ENCODE assay signal across 18 cellular contexts in the genomic region with DNA sequence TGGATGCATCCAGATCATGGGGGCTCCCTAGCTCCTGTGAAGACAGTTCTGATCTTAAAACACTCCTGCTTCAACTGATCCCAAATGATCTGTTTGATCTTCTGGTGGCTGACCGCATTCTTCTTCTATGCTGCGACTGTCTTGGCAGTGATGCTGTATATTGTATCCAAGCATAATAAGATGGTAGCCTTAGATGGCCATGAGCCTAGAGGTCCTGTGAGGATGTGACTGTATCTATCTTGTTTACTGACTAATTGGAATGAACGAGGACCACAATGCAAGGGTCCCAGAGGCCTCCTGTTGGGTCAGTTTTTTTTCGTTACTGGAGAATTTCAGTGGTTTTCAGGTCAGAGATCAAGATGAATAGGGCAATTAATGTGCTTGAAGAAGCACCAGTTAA. TPM values are rescaled to one million over a fixed set of nuclear protein-coding genes. Genes with fewer than 3 reads are reported as not detected.
DNase-seq lines count a peak whose midpoint lies in the region; ATAC-seq and TF ChIP-seq lines count a peak whose summit lies in the region.
"Had no signal": no experiment of that assay in that cellular context is flagged by ENCODE, and none has a peak within 500 bp of the region (broad histone marks: within the 10 kb centered on the region; RNA-seq: fewer than 3 reads in every experiment).

No MANE protein-coding gene starts in this region.

- no peaks in the 10 kb centered on the region for H3K36me3 ChIP-seq in neutrophil

- H3K4me3 Mint-ChIP-seq in CD14-positive monocyte (no peak overlapping the region), IgD-negative memory B cell (no peak overlapping the region)
- H3K4me3 Mint-ChIP-seq in dendritic cell treated with granulocyte-macrophage colony-stimulating factor and Interleukin-4, amounts not matched to agents 40 ng/mL and 50 ng/mL, for 4 days = no peak overlapping the region
- no peak overlapping the region for H3K4me3 Mint-ChIP-seq in activated CD4-positive, alpha-beta T cell treated with anti-CD3 and anti-CD28 coated beads for 36 hours
- H3K4me3 Mint-ChIP-seq: CD8-positive, alpha-beta memory T cell had no signal

- H3K4me1 Mint-ChIP-seq in CD14-positive monocyte = peaks cover 95% of the 10 kb centered on the region
- H3K4me1 Mint-ChIP-seq in IgD-negative memory B cell = peaks cover 42 to 62% (median 50%) of the 10 kb centered on the region in 3 donors
- H3K4me1 Mint-ChIP-seq in dendritic cell treated with granulocyte-macrophage colony-stimulating factor and Interleukin-4, amounts not matched to agents 40 ng/mL and 50 ng/mL, for 4 days (ENCODE audit: low read depth) = peaks cover 84% of the 10 kb centered on the region
- peaks cover 22% of the 10 kb centered on the region for H3K4me1 Mint-ChIP-seq in activated CD4-positive, alpha-beta T cell treated with anti-CD3 and anti-CD28 coated beads for 36 hours

- POLR2A ChIA-PET in activated CD4-positive, alpha-beta T cell treated with anti-CD3 and anti-CD28 coated beads for 36 hours (lab: Charles Lee) = no interaction called here

- H3K4me1 ChIP-seq in neutrophil (ENCODE audit: control insufficient read depth in 1 of 2, insufficient read depth in 1 of 2, low read depth in 1 of 2, low read length in 1 of 2) = peaks cover 97 to 100% of the 10 kb centered on the region in 2 experiments
- H3K4me1 ChIP-seq: Caco-2 had no signal

- peaks cover 1 to 7% (median 1%) of the 10 kb centered on the region in 3 donors for H3K27me3 Mint-ChIP-seq in CD14-positive monocyte (ENCODE audit: low read depth in 3 of 3)
- H3K27me3 Mint-ChIP-seq in IgD-negative memory B cell = peaks cover 2% of the 10 kb centered on the region
- H3K27me3 Mint-ChIP-seq in dendritic cell treated with granulocyte-macrophage colony-stimulating factor and Interleukin-4, amounts not matched to agents 40 ng/mL and 50 ng/mL, for 4 days = no peaks in the 10 kb centered on the region
- H3K27me3 Mint-ChIP-seq in activated CD4-positive, alpha-beta T cell treated with anti-CD3 and anti-CD28 coated beads for 36 hours = peaks cover 3% of the 10 kb centered on the region

- ATAC-seq in activated CD4-positive, alpha-beta T cell treated with anti-CD3 and anti-CD28 coated beads for 36 hours = no peak
- ATAC-seq in GM18517 (IDR thresholded peaks at IDR 0.05; ENCODE audit: unreplicated experiment) = no peak

- H3K27ac ChIP-seq in neutrophil = peak overlapping the region; percentile 99
- H3K27ac ChIP-seq: 22Rv1, GM23248 had no signal

- H3K4me3 ChIP-seq in neutrophil (ENCODE audit: low read depth in 1 of 2, low read length in 1 of 2) = no peak overlapping the region
- H3K4me3 ChIP-seq: GM23248 had no signal

- H3K9me3 Mint-ChIP-seq in CD14-positive monocyte (peaks cover 0 to 2% (median 0%) of the 10 kb centered on the region in 7 donors), IgD-negative memory B cell (peaks cover 0 to 3% (median 2%) of the 10 kb centered on the region in 3 donors)
- H3K9me3 Mint-ChIP-seq in dendritic cell treated with granulocyte-macrophage colony-stimulating factor and Interleukin-4, amounts not matched to agents 40 ng/mL and 50 ng/mL, for 4 days = no peaks in the 10 kb centered on the region
- H3K9me3 Mint-ChIP-seq in activated CD4-positive, alpha-beta T cell treated with anti-CD3 and anti-CD28 coated beads for 36 hours (ENCODE audit: low read depth) = no peaks in the 10 kb centered on the region
- H3K9me3 Mint-ChIP-seq: CD8-positive, alpha-beta memory T cell had no signal

- no peaks in the 10 kb centered on the region for H3K9me3 ChIP-seq in neutrophil
- H3K9me3 ChIP-seq: Caco-2 had no signal

- H3K36me3 Mint-ChIP-seq in CD14-positive monocyte = peaks cover 2 to 5% of the 10 kb centered on the region in 2 donors
- no peaks in the 10 kb centered on the region for H3K36me3 Mint-ChIP-seq in IgD-negative memory B cell
- no peaks in the 10 kb centered on the region for H3K36me3 Mint-ChIP-seq in dendritic cell treated with granulocyte-macrophage colony-stimulating factor and Interleukin-4, amounts not matched to agents 40 ng/mL and 50 ng/mL, for 4 days (ENCODE audit: low read depth)
- no peaks in the 10 kb centered on the region for H3K36me3 Mint-ChIP-seq in activated CD4-positive, alpha-beta T cell treated with anti-CD3 and anti-CD28 coated beads for 36 hours (ENCODE audit: low read depth)
- H3K36me3 Mint-ChIP-seq: CD8-positive, alpha-beta memory T cell had no signal

- CTCF ChIA-PET in activated CD4-positive, alpha-beta T cell treated with anti-CD3 and anti-CD28 coated beads for 36 hours (lab: Charles Lee) = interaction anchor here (1.3 kb wide), 1 partner anchor 33 kb away, joined by 5 read pairs; no protein-coding TSS in a partner anchor

- H3K27ac Mint-ChIP-seq in CD14-positive monocyte (peak overlapping the region; percentile 11 to 99 (median 98)), IgD-negative memory B cell (peak overlapping the region in 2 of 3 donors; percentile 40 to 51)
- peak overlapping the region; percentile 89 for H3K27ac Mint-ChIP-seq in dendritic cell treated with granulocyte-macrophage colony-stimulating factor and Interleukin-4, amounts not matched to agents 40 ng/mL and 50 ng/mL, for 4 days
- no peak overlapping the region for H3K27ac Mint-ChIP-seq in activated CD4-positive, alpha-beta T cell treated with anti-CD3 and anti-CD28 coated beads for 36 hours
- H3K27ac Mint-ChIP-seq: CD8-positive, alpha-beta memory T cell had no signal

- no peaks in the 10 kb centered on the region for H3K27me3 ChIP-seq in neutrophil

- DNase-seq in CD14-positive monocyte (ENCODE audit: low spot score) (no peak), NCI-H187 (lab: John Stamatoyannopoulos, UW) (no peak), kidney glomerular epithelial cell (lab: John Stamatoyannopoulos, UW) (no peak)
- DNase-seq in activated CD4-positive, alpha-beta T cell treated with anti-CD3 and anti-CD28 coated beads for 36 hours = no peak
- DNase-seq: Caco-2; CD8-positive, alpha-beta memory T cell; DMS53; GF-D8; GM23248; H7 had no signal

- TF ChIP-seq CTCF in CD14-positive monocyte (IDR thresholded peaks at IDR 0.05) (no peak), neutrophil (IDR thresholded peaks at IDR 0.05) (no peak)

- intact Hi-C loops in CD14-positive monocyte (cut with micrococcal nuclease) = loop anchor here in 1 of 2 donors (5.0 kb wide), 1 partner anchor 52 kb away; no protein-coding TSS in a partner anchor
- intact Hi-C loops in dendritic cell treated with granulocyte-macrophage colony-stimulating factor and Interleukin-4, amounts not matched to agents 40 ng/mL and 50 ng/mL, for 4 days (cut with micrococcal nuclease) = loop anchor here (5.0 to 10.0 kb wide), 3 partner anchors 37 to 645 kb away; a partner anchor contains a TSS
- intact Hi-C loops in activated CD4-positive, alpha-beta T cell treated with anti-CD3 and anti-CD28 coated beads for 36 hours (cut with DNase I, micrococcal nuclease) = no loop called here

RNA-seq across cellular contexts. Expression of a gene that starts 7.1 kb away (rescaled TPM):
- 100 to 1,000 TPM; 691 to 971 TPM for polyA plus RNA-seq in CD14-positive monocyte
- polyA plus RNA-seq in IgD-negative memory B cell = 51.8 TPM
- not detected for total RNA-seq in activated CD4-positive, alpha-beta T cell treated with anti-CD3 and anti-CD28 coated beads for 36 hours
- total RNA-seq: A673, Caco-2, GM23248, H7, HT1080 had no signal
- polyA plus RNA-seq: BJ; CD8-positive, alpha-beta memory T cell; GM23248 had no signal

RNA-seq across cellular contexts. Expression of a gene that starts 47.9 kb away (rescaled TPM):
- polyA plus RNA-seq in CD14-positive monocyte = 1 to 10 TPM; 1.1 to 1.9 TPM
- 4.5 TPM for polyA plus RNA-seq in IgD-negative memory B cell
- under 1 TPM; 0.07 to 0.11 TPM for total RNA-seq in activated CD4-positive, alpha-beta T cell treated with anti-CD3 and anti-CD28 coated beads for 36 hours

Comparison
In these comparisons a context has a peak if more than half of its experiments do, and no peak if none do; other contexts are left out.
1. RNA of a gene that starts 7.1 kb away (polyA plus RNA-seq): 691 to 971 TPM in CD14-positive monocyte; 51.8 TPM in IgD-negative memory B cell (single experiment); every median in the first group is over 10 times any median in the second.